8 cellular contexts compared by ENCODE assay signal in genomic region chr7:143287321-143287934, GRCh38. TPM values are rescaled to one million over a fixed set of nuclear protein-coding genes. Genes with fewer than 3 reads are reported as not detected.
DNase-seq lines count a peak whose midpoint lies in the region; ATAC-seq and TF ChIP-seq lines count a peak whose summit lies in the region.

No MANE protein-coding gene starts in this region.

- H3K4me1 Mint-ChIP-seq in CD8-positive, alpha-beta memory T cell = peaks cover 50 to 67% (median 61%) of the 10 kb centered on the region in 3 donors

- ATAC-seq in GM21786 (IDR thresholded peaks at IDR 0.05; ENCODE audit: unreplicated experiment) = no peak
- ATAC-seq in GM18511 (IDR thresholded peaks at IDR 0.05; ENCODE audit: unreplicated experiment) = no peak

- peak overlapping the region; percentile 45 for H3K27ac ChIP-seq in CD8-positive, alpha-beta memory T cell (ENCODE audit: low read depth, low read length)
- peak overlapping the region; percentile 86 for H3K27ac ChIP-seq in RWPE1
- peak overlapping the region; percentile 46 to 75 for H3K27ac ChIP-seq in esophagus (ENCODE audit: low read depth in 2 of 2, low read length in 1 of 2)
- H3K27ac ChIP-seq in prostate gland = no peak overlapping the region

- 75 to 81% methylated on average over 17 of the region's 17 CpGs for WGBS in esophagus, 2 donors
- 81% methylated on average over 16 of the region's 17 CpGs for WGBS in prostate gland

- peak overlapping the region; percentile 88 to 99 (median 95) for H3K4me3 Mint-ChIP-seq in CD8-positive, alpha-beta memory T cell

- H3K36me3 ChIP-seq in CD8-positive, alpha-beta memory T cell (ENCODE audit: insufficient read depth, low read length) = peaks cover 4% of the 10 kb centered on the region
- H3K36me3 ChIP-seq in esophagus (ENCODE audit: control insufficient read depth in 2 of 2, insufficient read depth in 2 of 2, low read length in 1 of 2) = peaks cover 3% of the 10 kb centered on the region in 2 donors
- peaks cover 0 to 2% of the 10 kb centered on the region in 2 donors for H3K36me3 ChIP-seq in prostate gland

- POLR2A ChIA-PET in CD8-positive, alpha-beta memory T cell (lab: Charles Lee) = interaction anchor here (0.5 to 2.6 kb wide), 10 partner anchors 8 to 120 kb away, joined by 3 to 9 read pairs (median 6); partner anchors contain the start of gene GSTK1
- POLR2A ChIA-PET in RWPE1 (lab: Yijun Ruan, JAX; ENCODE audit: low non-redundant PET) = no interaction called here

- CTCF ChIA-PET in CD8-positive, alpha-beta memory T cell (lab: Charles Lee) = interaction anchor here (0.6 to 3.6 kb wide), 13 partner anchors 8 to 93 kb away, joined by 3 to 24 read pairs (median 4); partner anchors contain the start of gene GSTK1
- CTCF ChIA-PET in RWPE1 (lab: Yijun Ruan, JAX) = no interaction called here

- H3K27me3 Mint-ChIP-seq in CD8-positive, alpha-beta memory T cell = no peaks in the 10 kb centered on the region

- H3K27me3 ChIP-seq in CD8-positive, alpha-beta memory T cell (ENCODE audit: insufficient read depth, low read length, poor library complexity, severe bottlenecking) = no peaks in the 10 kb centered on the region
- no peaks in the 10 kb centered on the region for H3K27me3 ChIP-seq in esophagus (ENCODE audit: control insufficient read depth in 1 of 2, insufficient read depth in 2 of 2, low read length in 2 of 2)
- H3K27me3 ChIP-seq in prostate gland (replicated peaks; ENCODE audit: insufficient read depth) = no peaks in the 10 kb centered on the region

- intact Hi-C loops in prostate gland (cut with DNase I) = loop anchor here (5.0 kb wide), 2 partner anchors 95 to 120 kb away; partner anchors contain the start of genes EPHA1 and ZYX

- H3K4me1 ChIP-seq in CD8-positive, alpha-beta memory T cell (ENCODE audit: insufficient read depth, low read length) = peaks cover 29% of the 10 kb centered on the region
- H3K4me1 ChIP-seq in esophagus (ENCODE audit: control insufficient read depth in 2 of 2, insufficient read depth in 2 of 2, low read length in 1 of 2) (peaks cover 0 to 5% of the 10 kb centered on the region in 2 donors), prostate gland (replicated peaks) (no peaks in the 10 kb centered on the region)

- DNase-seq in CD8-positive, alpha-beta memory T cell = no peak
- DNase-seq in RWPE1 (ENCODE audit: low spot score) (no peak), prostate gland (ENCODE audit: low spot score) (no peak), NCI-H2196 (lab: John Stamatoyannopoulos, UW; ENCODE audit: unreplicated experiment) (no peak), NCI-H1048 (lab: John Stamatoyannopoulos, UW) (no peak)

- peak overlapping the region; percentile 45 for H3K4me3 ChIP-seq in CD8-positive, alpha-beta memory T cell (ENCODE audit: low read length)
- H3K4me3 ChIP-seq in esophagus (ENCODE audit: low read depth in 1 of 2, low read length in 2 of 2) = peak overlapping the region; percentile 20 to 85
- peak overlapping the region; percentile 80 to 84 for H3K4me3 ChIP-seq in prostate gland

- peak overlapping the region; percentile 80 to 94 (median 90) for H3K27ac Mint-ChIP-seq in CD8-positive, alpha-beta memory T cell

- H3K9me3 ChIP-seq in CD8-positive, alpha-beta memory T cell (ENCODE audit: low read length) = no peaks in the 10 kb centered on the region
- H3K9me3 ChIP-seq in esophagus (ENCODE audit: control insufficient read depth in 2 of 2, insufficient read depth in 1 of 2, low read depth in 1 of 2, low read length in 1 of 2) (no peaks in the 10 kb centered on the region), prostate gland (no peaks in the 10 kb centered on the region)

- H3K9me3 Mint-ChIP-seq in CD8-positive, alpha-beta memory T cell = no peaks in the 10 kb centered on the region

- peaks cover 4 to 34% (median 8%) of the 10 kb centered on the region in 3 donors for H3K36me3 Mint-ChIP-seq in CD8-positive, alpha-beta memory T cell

- no peak for TF ChIP-seq POLR2A in prostate gland (IDR thresholded peaks at IDR 0.05)

- TF ChIP-seq CTCF in RWPE1 (conservative IDR thresholded peaks at IDR 0.05; ENCODE audit: low read depth) (no peak), prostate gland (IDR thresholded peaks at IDR 0.05) (no peak)

RNA-seq across cellular contexts. Expression of gene CASP2, which starts 0.7 kb away (rescaled TPM):
- total RNA-seq in CD8-positive, alpha-beta memory T cell = 100 to 1,000 TPM; 105 to 107 TPM
- 23.0 TPM for polyA plus RNA-seq in CD8-positive, alpha-beta memory T cell
- polyA plus RNA-seq in esophagus = 1 to 10 TPM; 6.6 to 7.2 TPM
- 10 to 100 TPM; 19.6 to 20.2 TPM for total RNA-seq in prostate gland

RNA-seq across cellular contexts. Expression of gene TMEM139, which starts 2.7 kb away (rescaled TPM):
- total RNA-seq in CD8-positive, alpha-beta memory T cell = under 1 TPM; 0.84 to 0.90 TPM
- polyA plus RNA-seq in CD8-positive, alpha-beta memory T cell = 0.87 TPM
- 1 to 10 TPM in 1 of 2 donors, under 1 TPM in 1; 0.41 to 2.2 TPM for polyA plus RNA-seq in esophagus
- total RNA-seq in prostate gland = 1 to 10 TPM in 1 of 2 donors, under 1 TPM in 1; 0.51 to 7.7 TPM

RNA-seq across cellular contexts. Expression of gene GSTK1, which starts 24.2 kb away (rescaled TPM):
- total RNA-seq in CD8-positive, alpha-beta memory T cell = 100 to 1,000 TPM; 147 to 151 TPM
- 532 TPM for polyA plus RNA-seq in CD8-positive, alpha-beta memory T cell
- polyA plus RNA-seq in esophagus = 100 to 1,000 TPM; 112 to 146 TPM
- total RNA-seq in prostate gland = 100 to 1,000 TPM; 134 to 153 TPM

RNA-seq across cellular contexts. Expression of gene CLCN1, which starts 28.5 kb away (rescaled TPM):
- under 1 TPM in 1 of 2 experiments, not detected in 1; 0.11 TPM for total RNA-seq in CD8-positive, alpha-beta memory T cell
- not detected for polyA plus RNA-seq in CD8-positive, alpha-beta memory T cell
- under 1 TPM; 0.31 to 0.44 TPM for polyA plus RNA-seq in esophagus
- total RNA-seq in prostate gland = under 1 TPM in 1 of 2 donors, not detected in 1; 0.23 TPM

Comparison
In these comparisons a context has a peak if more than half of its experiments do, and no peak if none do; other contexts are left out.
1. H3K27ac ChIP-seq: peak in CD8-positive, alpha-beta memory T cell (single experiment), RWPE1 (single experiment) and esophagus (2 of 2); none in prostate gland (0 of 2).
2. RNA of gene CASP2, which starts 0.7 kb away (total RNA-seq): 105 to 107 TPM in CD8-positive, alpha-beta memory T cell; 19.6 to 20.2 TPM in prostate gland; every median in the first group is over 4 times any median in the second.
3. Peak in every context shown above with its lines, with median percentiles within 50 percentile points of each other: H3K4me3 ChIP-seq.